Comparison of ENCODE assay signal across 8 cellular contexts in genomic region chr1:228108742-228109072, GRCh38. TPM values are rescaled to one million over a fixed set of nuclear protein-coding genes. Genes with fewer than 3 reads are reported as not detected.
DNase-seq lines count a peak whose midpoint lies in the region; ATAC-seq and TF ChIP-seq lines count a peak whose summit lies in the region.

No MANE protein-coding gene starts in this region.

- H3K36me3 Mint-ChIP-seq in activated naive CD4-positive, alpha-beta T cell treated with anti-CD3 and anti-CD28 coated beads, Interleukin-2, amount 50 U/mL, for 24 hours = no peaks in the 10 kb centered on the region
- peaks cover 4% of the 10 kb centered on the region for H3K36me3 Mint-ChIP-seq in activated naive CD8-positive, alpha-beta T cell treated with anti-CD3 and anti-CD28 coated beads, Interleukin-2, amount 50 U/mL, for 24 hours (ENCODE audit: low read depth)

- no peak for DNase-seq in activated naive CD4-positive, alpha-beta T cell treated with Interleukin-2 at 50 U/mL for 16 hours
- DNase-seq in activated naive CD8-positive, alpha-beta T cell treated with anti-CD3 and anti-CD28 coated beads, Interleukin-2, amount 50 U/mL, for 24 hours = no peak
- DNase-seq in lower leg skin (ENCODE audit: low spot score in 2 of 2) = no peak
- DNase-seq in upper lobe of right lung = no peak
- DNase-seq in retina = no peak
- DNase-seq in NCI-H2029 treated with DMSO at 0.1 percent for 48 hours (lab: John Stamatoyannopoulos, UW) = no peak
- no peak for DNase-seq in NCI-H2081 treated with DMSO at 0.1 percent for 48 hours (lab: John Stamatoyannopoulos, UW)

- H3K27me3 ChIP-seq in upper lobe of right lung = no peaks in the 10 kb centered on the region

- H3K9me3 ChIP-seq in upper lobe of right lung = no peaks in the 10 kb centered on the region

- H3K4me3 ChIP-seq in lower leg skin (ENCODE audit: low read depth, poor library complexity, severe bottlenecking) (peak overlapping the region; percentile 98), upper lobe of right lung (peak overlapping the region; percentile 76)

- peaks cover 31% of the 10 kb centered on the region for H3K4me1 Mint-ChIP-seq in activated naive CD4-positive, alpha-beta T cell treated with anti-CD3 and anti-CD28 coated beads, Interleukin-2, amount 50 U/mL, for 24 hours
- peaks cover 31% of the 10 kb centered on the region for H3K4me1 Mint-ChIP-seq in activated naive CD8-positive, alpha-beta T cell treated with anti-CD3 and anti-CD28 coated beads, Interleukin-2, amount 50 U/mL, for 24 hours

- peak; percentile 4 for ATAC-seq in activated naive CD8-positive, alpha-beta T cell treated with anti-CD3 and anti-CD28 coated beads, Interleukin-2, amount 50 U/mL, for 24 hours
- ATAC-seq in upper lobe of right lung = no peak

- no peak for TF ChIP-seq CTCF in lower leg skin (IDR thresholded peaks at IDR 0.05)
- TF ChIP-seq CTCF in upper lobe of right lung (IDR thresholded peaks at IDR 0.05) = no peak

- peak overlapping the region; percentile 93 for H3K4me3 Mint-ChIP-seq in activated naive CD4-positive, alpha-beta T cell treated with anti-CD3 and anti-CD28 coated beads, Interleukin-2, amount 50 U/mL, for 24 hours
- H3K4me3 Mint-ChIP-seq in activated naive CD8-positive, alpha-beta T cell treated with anti-CD3 and anti-CD28 coated beads, Interleukin-2, amount 50 U/mL, for 24 hours = peak overlapping the region; percentile 87

- H3K27me3 Mint-ChIP-seq in activated naive CD4-positive, alpha-beta T cell treated with anti-CD3 and anti-CD28 coated beads, Interleukin-2, amount 50 U/mL, for 24 hours = no peaks in the 10 kb centered on the region
- H3K27me3 Mint-ChIP-seq in activated naive CD8-positive, alpha-beta T cell treated with anti-CD3 and anti-CD28 coated beads, Interleukin-2, amount 50 U/mL, for 24 hours = no peaks in the 10 kb centered on the region

- peaks cover 27% of the 10 kb centered on the region for H3K4me1 ChIP-seq in upper lobe of right lung

- peak overlapping the region; percentile 94 for H3K27ac Mint-ChIP-seq in activated naive CD4-positive, alpha-beta T cell treated with anti-CD3 and anti-CD28 coated beads, Interleukin-2, amount 50 U/mL, for 24 hours
- H3K27ac Mint-ChIP-seq in activated naive CD8-positive, alpha-beta T cell treated with anti-CD3 and anti-CD28 coated beads, Interleukin-2, amount 50 U/mL, for 24 hours = peak overlapping the region; percentile 92

- WGBS in lower leg skin, 2 donors = 4 to 6% methylated on average over 8 of the region's 8 CpGs

- no peak for TF ChIP-seq POLR2A in lower leg skin (IDR thresholded peaks at IDR 0.05)

- peak overlapping the region; percentile 86 for H3K27ac ChIP-seq in upper lobe of right lung

- H3K36me3 ChIP-seq in upper lobe of right lung = peaks cover 21% of the 10 kb centered on the region

- no peaks in the 10 kb centered on the region for H3K9me3 Mint-ChIP-seq in activated naive CD4-positive, alpha-beta T cell treated with anti-CD3 and anti-CD28 coated beads, Interleukin-2, amount 50 U/mL, for 24 hours
- H3K9me3 Mint-ChIP-seq in activated naive CD8-positive, alpha-beta T cell treated with anti-CD3 and anti-CD28 coated beads, Interleukin-2, amount 50 U/mL, for 24 hours = no peaks in the 10 kb centered on the region

- intact Hi-C loops in lower leg skin (cut with DNase I; ENCODE audit: low total_unique reads) (no loop called here), upper lobe of right lung (cut with DNase I) (no loop called here)

RNA-seq across cellular contexts. Expression of gene MRPL55, which starts 0.4 kb away (rescaled TPM):
- total RNA-seq in lower leg skin (100 to 1,000 TPM in 1 of 4 donors, 10 to 100 TPM in 3; 59.1 to 100 (median 82.2) TPM), upper lobe of right lung (39.9 TPM)

RNA-seq across cellular contexts. Expression of gene C1orf35, which starts 5.6 kb away (rescaled TPM):
- 10 to 100 TPM; 16.9 to 37.0 (median 31.3) TPM for total RNA-seq in lower leg skin
- total RNA-seq in upper lobe of right lung = 12.5 TPM

RNA-seq across cellular contexts. Expression of gene ARF1, which starts 26.2 kb away (rescaled TPM):
- 100 to 1,000 TPM; 242 to 326 (median 317) TPM for total RNA-seq in lower leg skin
- total RNA-seq in upper lobe of right lung = 397 TPM

RNA-seq across cellular contexts. Expression of gene GUK1, which starts 31.4 kb away (rescaled TPM):
- total RNA-seq in lower leg skin (100 to 1,000 TPM; 359 to 470 (median 422) TPM), upper lobe of right lung (203 TPM)

RNA-seq across cellular contexts. Expression of gene GJC2, which starts 41.0 kb away (rescaled TPM):
- 1 to 10 TPM; 1.3 to 3.3 (median 2.6) TPM for total RNA-seq in lower leg skin
- total RNA-seq in upper lobe of right lung = 6.9 TPM
